In the genomic region with DNA sequence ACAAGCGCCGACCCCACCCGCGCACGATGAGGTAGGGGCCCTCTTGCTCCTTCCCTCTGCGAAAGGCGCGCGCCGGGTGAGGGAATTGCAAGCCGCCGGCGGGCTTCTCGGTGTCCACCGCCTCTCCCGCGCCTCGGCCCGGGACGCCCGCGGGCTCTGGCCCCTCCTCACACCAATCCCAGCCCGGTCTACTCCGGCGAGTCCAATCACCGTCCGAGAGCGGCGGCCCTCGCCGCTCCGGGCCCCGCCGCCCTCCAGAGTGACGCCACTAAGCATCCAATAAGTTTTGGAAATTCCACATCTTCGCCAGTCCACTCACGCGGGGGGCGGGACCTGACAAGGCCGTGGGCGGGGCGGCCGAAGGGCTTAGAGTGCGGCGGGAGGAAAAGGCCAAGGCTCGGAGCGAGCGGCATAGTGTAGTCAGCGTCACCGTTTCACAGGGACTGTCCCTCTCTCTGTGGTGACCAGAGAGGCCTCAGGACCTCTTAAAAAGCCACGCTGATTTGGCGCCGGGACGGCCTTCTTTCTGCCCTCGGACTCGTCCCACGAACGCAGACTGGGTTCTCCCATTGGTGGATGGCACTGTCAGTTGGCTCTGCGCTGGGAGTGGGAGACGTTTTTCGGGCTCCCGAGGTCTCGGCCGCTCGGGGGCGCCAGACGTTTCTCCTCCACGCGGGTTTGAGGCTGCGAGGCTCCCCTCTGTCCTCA, we compare ENCODE assay signal across 8 cellular contexts. TPM values are rescaled to one million over a fixed set of nuclear protein-coding genes. Genes with fewer than 3 reads are reported as not detected.
DNase-seq lines count a peak whose midpoint lies in the region; ATAC-seq lines count a peak whose summit lies in the region.

A gene with protein sequence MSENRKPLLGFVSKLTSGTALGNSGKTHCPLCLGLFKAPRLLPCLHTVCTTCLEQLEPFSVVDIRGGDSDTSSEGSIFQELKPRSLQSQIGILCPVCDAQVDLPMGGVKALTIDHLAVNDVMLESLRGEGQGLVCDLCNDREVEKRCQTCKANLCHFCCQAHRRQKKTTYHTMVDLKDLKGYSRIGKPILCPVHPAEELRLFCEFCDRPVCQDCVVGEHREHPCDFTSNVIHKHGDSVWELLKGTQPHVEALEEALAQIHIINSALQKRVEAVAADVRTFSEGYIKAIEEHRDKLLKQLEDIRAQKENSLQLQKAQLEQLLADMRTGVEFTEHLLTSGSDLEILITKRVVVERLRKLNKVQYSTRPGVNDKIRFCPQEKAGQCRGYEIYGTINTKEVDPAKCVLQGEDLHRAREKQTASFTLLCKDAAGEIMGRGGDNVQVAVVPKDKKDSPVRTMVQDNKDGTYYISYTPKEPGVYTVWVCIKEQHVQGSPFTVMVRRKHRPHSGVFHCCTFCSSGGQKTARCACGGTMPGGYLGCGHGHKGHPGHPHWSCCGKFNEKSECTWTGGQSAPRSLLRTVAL (minus strand): TSS at position 161 of the 708 bp plus-strand sequence. CDS start 548 bp downstream, outside the sequence.

- H3K9me3 Mint-ChIP-seq in activated CD8-positive, alpha-beta memory T cell treated with anti-CD3 and anti-CD28 coated beads, Interleukin-2, amount 10 ng/mL, durations not matched to agents 7 days and 5 days (ENCODE audit: low read depth): no peaks in the 10 kb centered on the region

- peaks cover 21% of the 10 kb centered on the region for H3K27me3 Mint-ChIP-seq in activated CD8-positive, alpha-beta memory T cell treated with anti-CD3 and anti-CD28 coated beads, Interleukin-2, amount 10 ng/mL, durations not matched to agents 7 days and 5 days

- no peak within 1 kb of the TSS for H2AK5ac ChIP-seq in mesendoderm (ENCODE audit: low read length)

- H3K4me1 ChIP-seq in endocrine pancreas (ENCODE audit: control insufficient read depth, insufficient read depth, low read length): no peaks in the 10 kb centered on the region
- H3K4me1 ChIP-seq in mesendoderm (ENCODE audit: control insufficient read depth, low read depth, low read length): peaks cover 4% of the 10 kb centered on the region

- peak within 1 kb of the TSS; percentile 87 for H3K4me2 ChIP-seq in mesendoderm (ENCODE audit: low read length)

- WGBS in mesendoderm (ENCODE audit: extremely low coverage, insufficient coverage, low lambda C conversion rate): no CpG with 5 or more reads among the region's 70 CpGs

- H3K27ac ChIP-seq in mesendoderm (ENCODE audit: low read depth, low read length): peak within 1 kb of the TSS; percentile 88

- no peaks in the 10 kb centered on the region for H3K36me3 Mint-ChIP-seq in activated CD8-positive, alpha-beta memory T cell treated with anti-CD3 and anti-CD28 coated beads, Interleukin-2, amount 10 ng/mL, durations not matched to agents 7 days and 5 days

- H3K4me3 Mint-ChIP-seq in activated CD8-positive, alpha-beta memory T cell treated with anti-CD3 and anti-CD28 coated beads, Interleukin-2, amount 10 ng/mL, durations not matched to agents 7 days and 5 days: peak within 1 kb of the TSS; percentile 73

- H3K79me1 ChIP-seq in mesendoderm (ENCODE audit: low read length): no peaks in the 10 kb centered on the region

- peak within 1 kb of the TSS; percentile 93 for H3K56ac ChIP-seq in mesendoderm (ENCODE audit: low read length)

- H4K5ac ChIP-seq in mesendoderm (ENCODE audit: low read length): peak within 1 kb of the TSS; percentile 68

- CTCF ChIA-PET in activated CD8-positive, alpha-beta memory T cell treated with anti-CD3 and anti-CD28 coated beads, Interleukin-2, amount 10 ng/mL, durations not matched to agents 7 days and 5 days (lab: Charles Lee): interaction anchor here (0.8 to 1.4 kb wide), 4 partner anchors 15 to 774 kb away, joined by 3 to 5 read pairs (median 3); no protein-coding TSS in a partner anchor

- peak within 1 kb of the TSS; percentile 44 for H2BK5ac ChIP-seq in mesendoderm (ENCODE audit: low read length)

- H3K27me3 ChIP-seq in endocrine pancreas (ENCODE audit: control insufficient read depth, insufficient read depth, low read length): no peaks in the 10 kb centered on the region
- no peaks in the 10 kb centered on the region for H3K27me3 ChIP-seq in mesendoderm (ENCODE audit: insufficient read depth, low read length, poor library complexity)

- peak within 1 kb of the TSS; percentile 92 for H3K9ac ChIP-seq in endocrine pancreas (ENCODE audit: control insufficient read depth, insufficient read depth, low read length)
- H3K9ac ChIP-seq in mesendoderm (ENCODE audit: low read length): peak within 1 kb of the TSS; percentile 83

- peak within 1 kb of the TSS; percentile 78 for H3K18ac ChIP-seq in mesendoderm (ENCODE audit: low read length)

- no peak within 1 kb of the TSS for H3K27ac Mint-ChIP-seq in activated CD8-positive, alpha-beta memory T cell treated with anti-CD3 and anti-CD28 coated beads, Interleukin-2, amount 10 ng/mL, durations not matched to agents 7 days and 5 days

- H3K9me3 ChIP-seq in endocrine pancreas (ENCODE audit: control insufficient read depth, low read length): no peaks in the 10 kb centered on the region

- no peak within 1 kb of the TSS for H2BK15ac ChIP-seq in mesendoderm (replicated peaks; ENCODE audit: low read depth)

- H3K4ac ChIP-seq in mesendoderm (ENCODE audit: low read depth, low read length): peak within 1 kb of the TSS; percentile 82

- peak within 1 kb of the TSS; percentile 51 for H3K23ac ChIP-seq in mesendoderm (ENCODE audit: low read length)

- H2BK120ac ChIP-seq in mesendoderm (ENCODE audit: low read depth, low read length): no peak within 1 kb of the TSS

- DNase-seq in COLO668 (lab: John Stamatoyannopoulos, UW; ENCODE audit: unreplicated experiment): peak; percentile 96
- peak; percentile 95 for DNase-seq in HPDE6-E6E7 (ENCODE audit: extremely low spot score)
- peak; percentile 93 to 97 for DNase-seq in NOMO-1 (lab: John Stamatoyannopoulos, UW; ENCODE audit: unreplicated experiment in 2 of 2)
- DNase-seq in activated CD8-positive, alpha-beta memory T cell treated with anti-CD3 and anti-CD28 coated beads, Interleukin-2, amount 10 ng/mL, durations not matched to agents 7 days and 5 days: peak; percentile 87
- peak; percentile 97 for DNase-seq in mesendoderm
- peak; percentile 72 for DNase-seq in stimulated activated CD8-positive, alpha-beta memory T cell treated with anti-CD3 and anti-CD28 coated beads, Interleukin-12 subunit alpha, Interleukin-12 subunit beta, amount 100 ng/mL, for 4 hours (ENCODE audit: low read depth)

- H3K4me1 Mint-ChIP-seq in activated CD8-positive, alpha-beta memory T cell treated with anti-CD3 and anti-CD28 coated beads, Interleukin-2, amount 10 ng/mL, durations not matched to agents 7 days and 5 days: peaks cover 4% of the 10 kb centered on the region

- H3K4me3 ChIP-seq in endocrine pancreas (ENCODE audit: control insufficient read depth, insufficient read depth, low read length) (peak within 1 kb of the TSS; percentile 53), mesendoderm (ENCODE audit: low read length) (peak within 1 kb of the TSS; percentile 82)

- no peaks in the 10 kb centered on the region for H3K79me2 ChIP-seq in mesendoderm (ENCODE audit: control insufficient read depth, insufficient read depth, low read length)

- peak; percentile 88 for ATAC-seq in GM19467 (IDR thresholded peaks at IDR 0.05; ENCODE audit: unreplicated experiment)
- peak; percentile 86 for ATAC-seq in activated CD8-positive, alpha-beta memory T cell treated with anti-CD3 and anti-CD28 coated beads, Interleukin-2, amount 10 ng/mL, durations not matched to agents 7 days and 5 days

- H3K36me3 ChIP-seq in endocrine pancreas (ENCODE audit: control insufficient read depth, insufficient read depth, low read length) (no peaks in the 10 kb centered on the region), mesendoderm (ENCODE audit: control insufficient read depth, insufficient read depth, low read length) (no peaks in the 10 kb centered on the region)

- H4K8ac ChIP-seq in mesendoderm (ENCODE audit: low read depth, low read length): peak within 1 kb of the TSS; percentile 93

RNA-seq across cellular contexts. Expression of the gene that starts here (rescaled TPM):
- total RNA-seq in activated CD8-positive, alpha-beta memory T cell treated with anti-CD3 and anti-CD28 coated beads, Interleukin-2, amount 10 ng/mL, durations not matched to agents 7 days and 5 days: under 1 TPM; 0.26 to 0.75 TPM
- polyA plus RNA-seq in mesendoderm (2013, experiment 1 of 2): 4.5 TPM
- 4.5 TPM for polyA plus RNA-seq in mesendoderm (2013, experiment 2 of 2)

Comparison
In these comparisons a context has a peak if more than half of its experiments do, and no peak if none do; other contexts are left out.
1. Peak in every context shown above with its lines: DNase-seq, ATAC-seq, H3K4me3 ChIP-seq and H3K27ac ChIP-seq.
2. Peak in DNase-seq and ATAC-seq in activated CD8-positive, alpha-beta memory T cell treated with anti-CD3 and anti-CD28 coated beads, Interleukin-2, amount 10 ng/mL, durations not matched to agents 7 days and 5 days; RNA of the gene not detected or under 1 TPM.